In genomic region chr6:57091375-57091774, GRCh38 we compare ENCODE assay signal across 8 cellular contexts. TPM values are rescaled to one million over a fixed set of nuclear protein-coding genes. Genes with fewer than 3 reads are reported as not detected.
DNase-seq lines count a peak whose midpoint lies in the region; ATAC-seq and TF ChIP-seq lines count a peak whose summit lies in the region.
"Not testable (repeated sequence)": the region's sequence is repeated elsewhere in the genome, so short reads cannot be mapped to it uniquely, and the experiment has no call there.

No MANE protein-coding gene starts in this region.

- CTCF ChIA-PET in CD4-positive, alpha-beta T cell (lab: Charles Lee) = not testable (repeated sequence)

- not testable (repeated sequence) for TF ChIP-seq EP300 in gastroesophageal sphincter (IDR thresholded peaks at IDR 0.05)

- H3K36me3 ChIP-seq in HUES48 (ENCODE audit: control insufficient read depth, insufficient read depth, low read length) = peaks cover 36% of the 10 kb centered on the region
- not testable (repeated sequence) for H3K36me3 ChIP-seq in gastroesophageal sphincter
- peaks cover 23% of the 10 kb centered on the region for H3K36me3 ChIP-seq in skeletal muscle satellite cell (ENCODE audit: insufficient read depth, low read length)

- not testable (repeated sequence) for H3K9me3 ChIP-seq in CD4-positive, alpha-beta T cell (ENCODE audit: control insufficient read depth, low read length); HUES48 (ENCODE audit: control insufficient read depth, insufficient read depth, low read length); gastroesophageal sphincter; skeletal muscle satellite cell (replicated peaks; ENCODE audit: low read length)

- TF ChIP-seq CTCF in CD4-positive, alpha-beta T cell (IDR thresholded peaks at IDR 0.05); chondrocyte (IDR thresholded peaks at IDR 0.05); gastroesophageal sphincter (IDR thresholded peaks at IDR 0.05): not testable (repeated sequence)

- not testable (repeated sequence) for DNase-seq in CD4-positive, alpha-beta T cell; activated T-helper 1 cell treated with anti-CD3 and anti-CD28 coated beads, Interleukin-12 subunit alpha, Interleukin-12 subunit beta, Interleukin-2, Interleukin-4 antibody, amounts not matched to agents 30 ng/mL and 10 ng/mL and 1 ng/mL, durations not matched to agents 14 hours and 24 hours and 36 hours (ENCODE audit: low spot score); chondrocyte (ENCODE audit: low spot score); naive B cell
- peak; percentile 24 for DNase-seq in RKO (ENCODE audit: low spot score)

- TF ChIP-seq POLR2A in gastroesophageal sphincter (IDR thresholded peaks at IDR 0.05) = not testable (repeated sequence)

- not testable (repeated sequence) for H3K27ac ChIP-seq in CD4-positive, alpha-beta T cell (ENCODE audit: low read depth, low read length); HUES48 (ENCODE audit: low read depth, low read length)
- peak overlapping the region in 3 of 4 donors; percentile 14 to 51 (median 29) for H3K27ac ChIP-seq in gastroesophageal sphincter

- not testable (repeated sequence) for H3K9me3 Mint-ChIP-seq in CD4-positive, alpha-beta T cell; activated T-helper 1 cell treated with anti-CD3 and anti-CD28 coated beads, Interleukin-12 subunit alpha, Interleukin-12 subunit beta, Interleukin-2, Interleukin-4 antibody, amounts not matched to agents 30 ng/mL and 10 ng/mL and 1 ng/mL, durations not matched to agents 14 hours and 24 hours and 36 hours; chondrocyte (ENCODE audit: low read depth); naive B cell

- peak overlapping the region; percentile 68 for H3K4me3 Mint-ChIP-seq in CD4-positive, alpha-beta T cell
- H3K4me3 Mint-ChIP-seq in activated T-helper 1 cell treated with anti-CD3 and anti-CD28 coated beads, Interleukin-12 subunit alpha, Interleukin-12 subunit beta, Interleukin-2, Interleukin-4 antibody, amounts not matched to agents 30 ng/mL and 10 ng/mL and 1 ng/mL, durations not matched to agents 14 hours and 24 hours and 36 hours = peak overlapping the region; percentile 73
- H3K4me3 Mint-ChIP-seq in chondrocyte (ENCODE audit: unreplicated experiment) (peak overlapping the region; percentile 77), naive B cell (peak overlapping the region in 6 of 8 donors; percentile 38 to 73 (median 46))

- 77 to 78% methylated on average over 5 to 7 of the region's 7 CpGs for WGBS in gastroesophageal sphincter (ENCODE audit: low coverage in 1 of 2), 2 donors

- peak overlapping the region; percentile 38; the same call in 1 of the 2 replicates for H3K4me3 ChIP-seq in HUES48 (ENCODE audit: low read depth, low read length)
- H3K4me3 ChIP-seq in gastroesophageal sphincter = peak overlapping the region in 1 of 2 donors; percentile 14
- peak overlapping the region; percentile 63 for H3K4me3 ChIP-seq in skeletal muscle satellite cell (ENCODE audit: low read length)

- H3K9ac ChIP-seq in HUES48 (ENCODE audit: low read depth, low read length) = not testable (repeated sequence)
- H3K9ac ChIP-seq in skeletal muscle satellite cell (ENCODE audit: low read depth, low read length) = peak overlapping the region; percentile 31

- intact Hi-C loops in CD4-positive, alpha-beta T cell (cut with DNase I, micrococcal nuclease) = loop anchor here in 1 of 2 experiments (2.0 kb wide), 1 partner anchor 43 kb away; no protein-coding TSS in a partner anchor
- intact Hi-C loops in activated T-helper 1 cell treated with anti-CD3 and anti-CD28 coated beads, Interleukin-12 subunit alpha, Interleukin-12 subunit beta, Interleukin-2, Interleukin-4 antibody, amounts not matched to agents 30 ng/mL and 10 ng/mL and 1 ng/mL, durations not matched to agents 14 hours and 24 hours and 36 hours (cut with micrococcal nuclease) = not testable (repeated sequence)

- not testable (repeated sequence) for H3K27me3 ChIP-seq in CD4-positive, alpha-beta T cell (ENCODE audit: control insufficient read depth, insufficient read depth, low read length); HUES48 (ENCODE audit: control insufficient read depth, insufficient read depth, low read length); gastroesophageal sphincter; skeletal muscle satellite cell (ENCODE audit: control insufficient read depth, insufficient read depth, low read length)

- peaks cover 11% of the 10 kb centered on the region; the same call in 1 of the 2 replicates for H3K4me1 ChIP-seq in HUES48 (ENCODE audit: control insufficient read depth, insufficient read depth, low read length)
- peaks cover 13 to 58% (median 19%) of the 10 kb centered on the region in 3 donors for H3K4me1 ChIP-seq in gastroesophageal sphincter
- peaks cover 29% of the 10 kb centered on the region for H3K4me1 ChIP-seq in skeletal muscle satellite cell (ENCODE audit: control insufficient read depth, insufficient read depth, low read length)

- not testable (repeated sequence) for H3K27me3 Mint-ChIP-seq in CD4-positive, alpha-beta T cell; activated T-helper 1 cell treated with anti-CD3 and anti-CD28 coated beads, Interleukin-12 subunit alpha, Interleukin-12 subunit beta, Interleukin-2, Interleukin-4 antibody, amounts not matched to agents 30 ng/mL and 10 ng/mL and 1 ng/mL, durations not matched to agents 14 hours and 24 hours and 36 hours (ENCODE audit: insufficient read depth); chondrocyte (ENCODE audit: low read depth); naive B cell

- peaks cover 46% of the 10 kb centered on the region for H3K4me1 Mint-ChIP-seq in CD4-positive, alpha-beta T cell (ENCODE audit: low read depth)
- H3K4me1 Mint-ChIP-seq in activated T-helper 1 cell treated with anti-CD3 and anti-CD28 coated beads, Interleukin-12 subunit alpha, Interleukin-12 subunit beta, Interleukin-2, Interleukin-4 antibody, amounts not matched to agents 30 ng/mL and 10 ng/mL and 1 ng/mL, durations not matched to agents 14 hours and 24 hours and 36 hours (ENCODE audit: low read depth) = peaks cover 35% of the 10 kb centered on the region
- peaks cover 49% of the 10 kb centered on the region for H3K4me1 Mint-ChIP-seq in chondrocyte (ENCODE audit: low read depth)
- H3K4me1 Mint-ChIP-seq in naive B cell = peaks cover 16 to 37% (median 32%) of the 10 kb centered on the region in 3 donors

- H3K27ac Mint-ChIP-seq in CD4-positive, alpha-beta T cell = peak overlapping the region; percentile 77
- peak overlapping the region; percentile 40 for H3K27ac Mint-ChIP-seq in activated T-helper 1 cell treated with anti-CD3 and anti-CD28 coated beads, Interleukin-12 subunit alpha, Interleukin-12 subunit beta, Interleukin-2, Interleukin-4 antibody, amounts not matched to agents 30 ng/mL and 10 ng/mL and 1 ng/mL, durations not matched to agents 14 hours and 24 hours and 36 hours
- H3K27ac Mint-ChIP-seq in chondrocyte (ENCODE audit: unreplicated experiment) (peak overlapping the region; percentile 92), naive B cell (peak overlapping the region in 3 of 6 donors; percentile 30 to 86 (median 70))

- peak overlapping the region; percentile 80 for H3K4me2 ChIP-seq in skeletal muscle satellite cell (ENCODE audit: low read length)

- not testable (repeated sequence) for ATAC-seq in CD4-positive, alpha-beta T cell (ENCODE audit: poor library complexity); gastroesophageal sphincter; naive B cell (ENCODE audit: low read depth in 2 of 2)

- peaks cover 41% of the 10 kb centered on the region for H3K36me3 Mint-ChIP-seq in CD4-positive, alpha-beta T cell (ENCODE audit: low read depth)
- H3K36me3 Mint-ChIP-seq in activated T-helper 1 cell treated with anti-CD3 and anti-CD28 coated beads, Interleukin-12 subunit alpha, Interleukin-12 subunit beta, Interleukin-2, Interleukin-4 antibody, amounts not matched to agents 30 ng/mL and 10 ng/mL and 1 ng/mL, durations not matched to agents 14 hours and 24 hours and 36 hours (ENCODE audit: low read depth) = peaks cover 15% of the 10 kb centered on the region
- not testable (repeated sequence) for H3K36me3 Mint-ChIP-seq in chondrocyte (ENCODE audit: low read depth); naive B cell

- POLR2A ChIA-PET in CD4-positive, alpha-beta T cell (lab: Charles Lee) = not testable (repeated sequence)

RNA-seq across cellular contexts. Expression of gene ZNF451, which starts 1.4 kb away (rescaled TPM):
- total RNA-seq in CD4-positive, alpha-beta T cell = 100 to 1,000 TPM; 124 to 132 TPM
- 58.1 and 64.4 TPM in 2 replicates for total RNA-seq in activated T-helper 1 cell treated with anti-CD3 and anti-CD28 coated beads, Interleukin-12 subunit alpha, Interleukin-12 subunit beta, Interleukin-2, Interleukin-4 antibody, amounts not matched to agents 30 ng/mL and 10 ng/mL and 1 ng/mL, durations not matched to agents 14 hours and 24 hours and 36 hours
- 45.4 to 60.7 TPM (median 45.5 TPM) in 3 replicates for total RNA-seq in chondrocyte
- total RNA-seq in gastroesophageal sphincter = 10 to 100 TPM; 28.7 to 66.5 (median 39.8) TPM
- 10 to 100 TPM; 32.2 to 40.4 (median 38.2) TPM for polyA plus RNA-seq in naive B cell (ENCODE audit: low read depth in 6 of 6)
- 45.0 and 48.9 TPM in 2 replicates for total RNA-seq in skeletal muscle satellite cell (2012; rRNA removed)

RNA-seq across cellular contexts. Expression of gene KIAA1586, which starts 44.9 kb away (rescaled TPM):
- total RNA-seq in CD4-positive, alpha-beta T cell = 10 to 100 TPM; 11.7 to 12.5 TPM
- total RNA-seq in activated T-helper 1 cell treated with anti-CD3 and anti-CD28 coated beads, Interleukin-12 subunit alpha, Interleukin-12 subunit beta, Interleukin-2, Interleukin-4 antibody, amounts not matched to agents 30 ng/mL and 10 ng/mL and 1 ng/mL, durations not matched to agents 14 hours and 24 hours and 36 hours = 12.6 and 14.0 TPM in 2 replicates
- total RNA-seq in chondrocyte = 12.6 to 18.6 TPM (median 13.4 TPM) in 3 replicates
- 10 to 100 TPM in 2 of 4 donors, 1 to 10 TPM in 2; 6.6 to 27.9 (median 10.2) TPM for total RNA-seq in gastroesophageal sphincter
- 1 to 10 TPM; 5.7 to 8.2 (median 6.2) TPM for polyA plus RNA-seq in naive B cell (ENCODE audit: low read depth in 6 of 6)
- total RNA-seq in skeletal muscle satellite cell (2012; rRNA removed) = 12.2 and 15.9 TPM in 2 replicates
